ENCODE assay signal across 16 cellular contexts in the genomic region with DNA sequence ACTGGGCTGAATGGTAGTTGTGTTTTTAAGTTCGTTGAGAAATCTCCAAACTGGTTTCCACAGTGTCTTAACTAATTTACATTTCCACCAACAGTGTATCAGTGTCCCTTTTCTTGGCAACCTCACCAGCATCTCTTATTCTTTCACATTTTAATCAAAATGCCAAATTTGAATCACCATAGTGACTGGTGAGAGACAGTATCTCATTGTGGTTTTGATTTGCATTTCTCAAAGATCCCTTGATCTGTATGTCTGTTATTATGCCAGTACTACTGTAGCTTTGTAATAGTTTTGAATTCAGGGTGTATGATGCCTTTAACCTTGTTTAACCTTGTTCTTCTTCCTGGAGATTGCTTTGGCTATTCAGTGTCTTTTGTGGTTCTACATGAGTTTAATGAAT. TPM values are rescaled to one million over a fixed set of nuclear protein-coding genes. Genes with fewer than 3 reads are reported as not detected.
"Had no signal": no experiment of that assay in that cellular context is flagged by ENCODE, and none has a peak within 500 bp of the region (broad histone marks: within the 10 kb centered on the region; RNA-seq: fewer than 3 reads in every experiment).

No MANE protein-coding gene starts in this region.

- H3K27me3 ChIP-seq: right lobe of liver had no signal

- H3K27ac Mint-ChIP-seq: activated CD4-positive, alpha-beta memory T cell treated with anti-CD3 and anti-CD28 coated beads, Interleukin-2, amount 10 ng/mL, durations not matched to agents 7 days and 5 days; activated naive CD8-positive, alpha-beta T cell treated with anti-CD3 and anti-CD28 coated beads, Interleukin-2, amount 10 ng/mL, durations not matched to agents 7 days and 5 days had no signal

- ATAC-seq: heart right ventricle, psoas muscle, right lobe of liver had no signal

- H3K4me3 ChIP-seq: heart right ventricle, psoas muscle, right lobe of liver, SK-N-MC had no signal

- H3K4me1 ChIP-seq: heart right ventricle, psoas muscle, right lobe of liver had no signal

- DNase-seq: activated CD4-positive, alpha-beta memory T cell treated with anti-CD3 and anti-CD28 coated beads, Interleukin-2, amount 10 ng/mL, durations not matched to agents 7 days and 5 days; activated effector memory CD4-positive, alpha-beta T cell treated with anti-CD3 and anti-CD28 coated beads, Interleukin-2, amount 50 U/mL, for 16 hours; activated naive CD8-positive, alpha-beta T cell treated with anti-CD3 and anti-CD28 coated beads, Interleukin-2, amount 10 ng/mL, durations not matched to agents 7 days and 5 days; aorta; cerebellar nuclear complex; heart right ventricle; psoas muscle; right lobe of liver; T-helper 9 cell had no signal

- H3K9me3 ChIP-seq: right lobe of liver had no signal

- H3K4me3 Mint-ChIP-seq: activated CD4-positive, alpha-beta memory T cell treated with anti-CD3 and anti-CD28 coated beads, Interleukin-2, amount 10 ng/mL, durations not matched to agents 7 days and 5 days; activated naive CD8-positive, alpha-beta T cell treated with anti-CD3 and anti-CD28 coated beads, Interleukin-2, amount 10 ng/mL, durations not matched to agents 7 days and 5 days had no signal

- H3K27me3 Mint-ChIP-seq: activated naive CD8-positive, alpha-beta T cell treated with anti-CD3 and anti-CD28 coated beads, Interleukin-2, amount 10 ng/mL, durations not matched to agents 7 days and 5 days had no signal

- H3K36me3 ChIP-seq: heart right ventricle, right lobe of liver had no signal

- H3K9me3 Mint-ChIP-seq: activated CD4-positive, alpha-beta memory T cell treated with anti-CD3 and anti-CD28 coated beads, Interleukin-2, amount 10 ng/mL, durations not matched to agents 7 days and 5 days had no signal

- H3K27ac ChIP-seq: epithelial cell of prostate, heart right ventricle, psoas muscle, right lobe of liver, SK-N-MC had no signal

- H3K4me1 Mint-ChIP-seq: activated CD4-positive, alpha-beta memory T cell treated with anti-CD3 and anti-CD28 coated beads, Interleukin-2, amount 10 ng/mL, durations not matched to agents 7 days and 5 days had no signal

RNA-seq across cellular contexts. Expression of gene KLRC1, which starts 50.3 kb away (rescaled TPM):
- total RNA-seq: activated CD4-positive, alpha-beta memory T cell treated with anti-CD3 and anti-CD28 coated beads, Interleukin-2, amount 10 ng/mL, durations not matched to agents 7 days and 5 days; fibroblast of lung; frontal cortex; lower leg skin; osteoblast had no signal
- polyA plus RNA-seq: aorta, fibroblast of lung, neural cell had no signal
